In the genomic region with DNA sequence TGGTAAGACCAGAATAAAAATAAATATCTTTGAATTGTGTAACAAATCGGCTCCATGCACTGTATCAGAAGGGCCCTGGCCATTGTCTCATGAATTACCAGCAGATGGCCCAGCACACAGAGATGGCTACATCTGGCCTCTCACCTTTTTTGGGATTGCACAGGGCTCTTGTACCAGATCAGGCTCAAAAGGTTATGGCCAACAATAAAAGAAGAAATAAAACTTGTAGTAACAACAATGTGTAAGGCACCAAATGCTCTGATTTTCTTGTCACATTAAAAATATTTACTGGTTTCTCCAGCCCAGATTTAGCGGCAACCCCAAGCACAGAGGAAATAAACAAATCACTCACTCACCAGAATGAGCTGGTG, we compare ENCODE assay signal across 19 cellular contexts.
"Had no signal": no experiment of that assay in that cellular context is flagged by ENCODE, and none has a peak within 500 bp of the region (broad histone marks: within the 10 kb centered on the region; RNA-seq: fewer than 3 reads in every experiment).

No MANE protein-coding gene starts in this region.

- H3K36me3 ChIP-seq: left lung, thyroid gland had no signal

- H3K4me2 ChIP-seq: hepatocyte had no signal

- DNase-seq: activated CD4-positive, alpha-beta T cell treated with anti-CD3 and anti-CD28 coated beads for 48 hours; activated CD8-positive, alpha-beta memory T cell treated with anti-CD3 and anti-CD28 coated beads, Interleukin-2, amount 50 U/mL, for 4 hours; activated CD8-positive, alpha-beta T cell treated with anti-CD3 and anti-CD28 coated beads, Interleukin-2, amount 10 ng/mL, durations not matched to agents 7 days and 5 days; activated gamma-delta T cell; activated T-cell treated with anti-CD3 and anti-CD28 coated beads, Interleukin-2, amount 50 U/mL, for 48 hours; amniotic stem cell; body of pancreas; islet precursor cell; left lung; mammary epithelial cell; mucosa of descending colon; naive thymus-derived CD4-positive, alpha-beta T cell; retina; T-helper 1 cell; thyroid gland had no signal

- H3K27ac Mint-ChIP-seq: activated CD8-positive, alpha-beta T cell treated with anti-CD3 and anti-CD28 coated beads, Interleukin-2, amount 10 ng/mL, durations not matched to agents 7 days and 5 days; stimulated activated effector memory CD8-positive, alpha-beta T cell treated with anti-CD3 and anti-CD28 coated beads, Interleukin-12 subunit alpha, Interleukin-12 subunit beta, amount 100 ng/mL, for 72 hours; WTC11 had no signal

- H2AFZ ChIP-seq: hepatocyte had no signal

- ATAC-seq: activated CD8-positive, alpha-beta T cell treated with anti-CD3 and anti-CD28 coated beads, Interleukin-2, amount 10 ng/mL, durations not matched to agents 7 days and 5 days; body of pancreas; left lung; mucosa of descending colon; naive thymus-derived CD4-positive, alpha-beta T cell; stimulated activated effector memory CD8-positive, alpha-beta T cell treated with anti-CD3 and anti-CD28 coated beads, Interleukin-12 subunit alpha, Interleukin-12 subunit beta, amount 100 ng/mL, for 72 hours; WTC11 had no signal

- H3K79me2 ChIP-seq: hepatocyte had no signal

- H3K36me3 Mint-ChIP-seq: activated naive CD8-positive, alpha-beta T cell; stimulated activated effector memory CD8-positive, alpha-beta T cell treated with anti-CD3 and anti-CD28 coated beads, Interleukin-12 subunit alpha, Interleukin-12 subunit beta, amount 100 ng/mL, for 72 hours; WTC11 had no signal

- H3K27me3 Mint-ChIP-seq: activated naive CD8-positive, alpha-beta T cell had no signal

- H3K4me3 Mint-ChIP-seq: activated CD8-positive, alpha-beta T cell treated with anti-CD3 and anti-CD28 coated beads, Interleukin-2, amount 10 ng/mL, durations not matched to agents 7 days and 5 days; activated naive CD8-positive, alpha-beta T cell; naive thymus-derived CD4-positive, alpha-beta T cell; stimulated activated effector memory CD8-positive, alpha-beta T cell treated with anti-CD3 and anti-CD28 coated beads, Interleukin-12 subunit alpha, Interleukin-12 subunit beta, amount 100 ng/mL, for 72 hours; WTC11 had no signal

- H3K9me3 Mint-ChIP-seq: naive thymus-derived CD4-positive, alpha-beta T cell; stimulated activated effector memory CD8-positive, alpha-beta T cell treated with anti-CD3 and anti-CD28 coated beads, Interleukin-12 subunit alpha, Interleukin-12 subunit beta, amount 100 ng/mL, for 72 hours; WTC11 had no signal

- H3K27me3 ChIP-seq: body of pancreas, hepatocyte, left lung, thyroid gland had no signal

- H3K9me3 ChIP-seq: body of pancreas, left lung, mucosa of descending colon, thyroid gland had no signal

- H3K27ac ChIP-seq: body of pancreas, hepatocyte, left lung, thyroid gland had no signal

- H3K4me3 ChIP-seq: body of pancreas, hepatocyte, left lung, mucosa of descending colon, thyroid gland had no signal
